8 cellular contexts compared by ENCODE assay signal in the genomic region with DNA sequence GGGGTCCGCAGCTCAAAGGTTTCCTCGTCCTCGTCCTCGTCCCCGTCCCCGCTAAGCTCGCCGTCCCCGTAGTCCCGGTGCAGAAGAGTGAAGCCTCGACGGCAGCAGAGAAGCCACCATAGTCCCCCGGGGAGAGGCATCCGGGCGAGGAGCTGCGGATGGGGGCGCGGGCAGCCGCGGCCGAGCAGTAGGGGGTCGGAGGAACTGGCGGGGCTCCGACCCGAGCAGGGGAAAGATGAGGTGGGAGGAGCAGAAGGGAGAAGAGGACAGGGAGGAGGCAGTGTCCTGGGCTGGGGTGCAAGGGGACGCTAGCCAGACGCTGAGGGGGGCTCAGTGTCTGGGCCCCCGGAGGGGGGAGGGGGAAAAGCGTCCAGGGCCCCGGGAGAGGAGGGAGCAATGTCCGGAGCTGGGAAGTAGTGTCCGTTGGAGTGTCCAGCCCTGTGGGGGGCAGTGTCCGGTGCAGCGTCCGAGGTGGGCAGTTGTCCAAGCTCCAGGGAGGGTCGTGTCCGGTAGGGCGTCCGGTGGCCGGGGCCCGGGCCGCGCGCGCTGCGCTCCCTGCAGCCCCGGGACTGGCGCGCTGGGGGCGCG. TPM values are rescaled to one million over a fixed set of nuclear protein-coding genes. Genes with fewer than 3 reads are reported as not detected.
A peak's percentile ranks its signal among the peaks of the same experiment; 100 is the strongest.
DNase-seq lines count a peak whose midpoint lies in the region; ATAC-seq and TF ChIP-seq lines count a peak whose summit lies in the region.

A gene with protein sequence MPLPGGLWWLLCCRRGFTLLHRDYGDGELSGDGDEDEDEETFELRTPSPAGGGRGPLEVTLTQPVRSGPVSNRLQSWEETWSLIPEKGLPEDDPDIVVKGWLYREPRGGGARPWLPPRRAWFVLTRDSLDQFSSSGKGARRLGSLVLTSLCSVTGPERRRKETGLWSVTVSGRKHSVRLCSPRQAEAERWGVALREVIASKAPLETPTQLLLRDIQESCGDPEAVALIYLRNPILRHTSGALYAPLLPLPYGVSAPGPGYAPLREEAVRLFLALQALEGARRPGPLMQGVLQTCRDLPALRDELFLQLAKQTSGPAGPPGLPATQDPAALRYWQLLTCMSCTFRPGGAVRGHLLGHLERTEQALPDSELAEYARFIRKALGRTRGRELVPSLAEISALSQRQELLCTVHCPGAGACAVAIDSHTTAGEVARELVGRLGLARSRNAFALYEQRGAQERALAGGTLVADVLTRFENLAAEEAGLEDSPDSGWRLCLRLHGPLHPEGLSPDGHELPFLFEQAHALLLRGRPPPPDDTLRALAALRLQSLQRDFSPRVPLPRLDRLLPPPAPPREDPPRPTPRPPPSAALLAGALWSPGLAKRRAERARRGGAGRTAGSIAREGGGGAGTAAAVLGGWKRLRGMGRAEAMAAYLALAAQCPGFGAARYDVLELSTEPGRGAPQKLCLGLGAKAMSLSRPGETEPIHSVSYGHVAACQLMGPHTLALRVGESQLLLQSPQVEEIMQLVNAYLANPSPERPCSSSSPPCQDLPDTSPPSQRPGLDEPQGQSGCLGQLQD (minus strand): TSS at position 571 of the 588 bp plus-strand sequence. CDS start 431 bp downstream, at position 140.

- DNase-seq in NCI-H2227 (lab: John Stamatoyannopoulos, UW; ENCODE audit: unreplicated experiment) (peak; percentile 73), NCI-H2227 treated with DMSO at 0.1 percent for 48 hours (lab: John Stamatoyannopoulos, UW) (no peak), NCI-H774 (lab: John Stamatoyannopoulos, UW) (peak; percentile 59), caudate nucleus (lab: John Stamatoyannopoulos, UW) (no peak), lower lobe of right lung (no peak), H4 (ENCODE audit: low spot score) (no peak)

- peak; percentile 30 for TF ChIP-seq CTCF in lower lobe of right lung (IDR thresholded peaks at IDR 0.05)

- under 1% methylated on average over 51 of the region's 51 CpGs for WGBS in thymus

- intact Hi-C loops in lower lobe of right lung (cut with DNase I) = no loop called here

- no peak for ATAC-seq in lower lobe of right lung
- ATAC-seq in GM19035 (IDR thresholded peaks at IDR 0.05; ENCODE audit: unreplicated experiment) = no peak

- H3K9me3 ChIP-seq in lower lobe of right lung (no peaks in the 10 kb centered on the region), thymus (ENCODE audit: control insufficient read depth) (peaks cover 2% of the 10 kb centered on the region)

- H3K36me3 ChIP-seq in lower lobe of right lung (peaks cover 24% of the 10 kb centered on the region), thymus (ENCODE audit: control insufficient read depth, insufficient read depth) (no peaks in the 10 kb centered on the region)

- H3K4me1 ChIP-seq in lower lobe of right lung = peaks cover 68% of the 10 kb centered on the region
- H3K4me1 ChIP-seq in thymus (ENCODE audit: control insufficient read depth, insufficient read depth, low read length) = peaks cover 23% of the 10 kb centered on the region

- H3K27me3 ChIP-seq in lower lobe of right lung (ENCODE audit: low read depth) (peaks cover 13% of the 10 kb centered on the region), thymus (ENCODE audit: control insufficient read depth, insufficient read depth) (peaks cover 54% of the 10 kb centered on the region)

- peak within 1 kb of the TSS; percentile 95 for H3K4me3 ChIP-seq in lower lobe of right lung
- peak within 1 kb of the TSS; percentile 80 for H3K4me3 ChIP-seq in thymus (ENCODE audit: low read length)

- peak within 1 kb of the TSS; percentile 98 for H3K27ac ChIP-seq in caudate nucleus (ENCODE audit: low read depth, low read length)
- peak within 1 kb of the TSS; percentile 94 for H3K27ac ChIP-seq in lower lobe of right lung
- peak within 1 kb of the TSS; percentile 53 for H3K27ac ChIP-seq in thymus (ENCODE audit: low read depth)

RNA-seq across cellular contexts. Expression of the gene that starts here (rescaled TPM):
- 18.3 TPM for total RNA-seq in lower lobe of right lung
- polyA plus RNA-seq in thymus = 20.3 TPM
- total RNA-seq in H4 (2014; rRNA removed; shearing (Covaris generic)) = 3.3 and 5.9 TPM in 2 replicates

Comparison
In these comparisons a context has a peak if more than half of its experiments do, and no peak if none do; other contexts are left out.
1. DNase-seq: peak in NCI-H2227 (single experiment) and NCI-H774 (single experiment); none in NCI-H2227 treated with DMSO at 0.1 percent for 48 hours (single experiment), caudate nucleus (0 of 61), lower lobe of right lung (single experiment) and H4 (single experiment).
2. Peak in every context shown above with its lines, with median percentiles within 50 percentile points of each other: H3K27ac ChIP-seq.